ENCODE assay signal across 8 cellular contexts in the genomic region with DNA sequence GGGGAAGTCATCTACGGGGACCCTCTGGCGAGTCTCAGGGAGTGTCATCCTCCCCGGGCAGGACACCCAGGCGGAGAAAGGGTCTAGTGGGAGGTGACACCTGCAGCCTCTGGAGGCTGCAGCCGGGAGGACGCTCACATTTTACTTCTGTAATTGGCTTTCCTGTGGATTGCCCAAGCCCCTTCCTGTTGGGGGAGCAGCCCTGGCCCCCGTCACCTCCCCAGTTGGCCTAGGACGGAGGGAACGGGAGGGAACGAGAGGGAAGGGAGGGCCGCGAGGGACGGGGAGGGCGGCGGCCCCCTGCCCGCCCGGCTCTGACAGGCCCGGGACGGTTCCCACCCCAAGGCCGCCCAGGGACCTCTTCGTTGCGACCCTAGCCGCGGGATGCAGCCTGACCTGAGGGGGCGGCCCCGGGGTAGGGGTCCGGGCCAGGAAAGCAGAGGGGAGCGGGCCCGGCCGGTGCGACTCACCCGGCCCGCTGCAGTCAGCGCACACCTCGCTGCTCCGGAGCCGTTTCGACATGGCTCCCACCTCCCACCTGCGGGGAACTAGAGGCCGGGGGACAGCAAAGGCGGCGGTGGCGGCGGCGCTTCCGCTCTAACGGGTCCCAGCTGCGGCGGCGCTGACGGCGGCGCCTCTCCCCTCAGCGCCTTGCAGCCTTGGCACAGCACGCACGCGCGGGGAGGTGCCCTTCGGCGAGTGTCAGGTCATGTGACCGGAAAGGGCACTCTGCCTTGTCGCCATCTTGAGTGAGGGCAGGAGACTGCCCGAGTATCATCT. TPM values are rescaled to one million over a fixed set of nuclear protein-coding genes. Genes with fewer than 3 reads are reported as not detected.
DNase-seq lines count a peak whose midpoint lies in the region; ATAC-seq and TF ChIP-seq lines count a peak whose summit lies in the region.

A gene with protein sequence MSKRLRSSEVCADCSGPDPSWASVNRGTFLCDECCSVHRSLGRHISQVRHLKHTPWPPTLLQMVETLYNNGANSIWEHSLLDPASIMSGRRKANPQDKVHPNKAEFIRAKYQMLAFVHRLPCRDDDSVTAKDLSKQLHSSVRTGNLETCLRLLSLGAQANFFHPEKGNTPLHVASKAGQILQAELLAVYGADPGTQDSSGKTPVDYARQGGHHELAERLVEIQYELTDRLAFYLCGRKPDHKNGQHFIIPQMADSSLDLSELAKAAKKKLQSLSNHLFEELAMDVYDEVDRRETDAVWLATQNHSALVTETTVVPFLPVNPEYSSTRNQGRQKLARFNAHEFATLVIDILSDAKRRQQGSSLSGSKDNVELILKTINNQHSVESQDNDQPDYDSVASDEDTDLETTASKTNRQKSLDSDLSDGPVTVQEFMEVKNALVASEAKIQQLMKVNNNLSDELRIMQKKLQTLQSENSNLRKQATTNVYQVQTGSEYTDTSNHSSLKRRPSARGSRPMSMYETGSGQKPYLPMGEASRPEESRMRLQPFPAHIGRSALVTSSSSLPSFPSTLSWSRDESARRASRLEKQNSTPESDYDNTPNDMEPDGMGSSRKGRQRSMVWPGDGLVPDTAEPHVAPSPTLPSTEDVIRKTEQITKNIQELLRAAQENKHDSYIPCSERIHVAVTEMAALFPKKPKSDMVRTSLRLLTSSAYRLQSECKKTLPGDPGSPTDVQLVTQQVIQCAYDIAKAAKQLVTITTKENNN (minus strand): TSS at position 666 of the 780 bp plus-strand sequence. CDS start 144 bp downstream, at position 522.

- DNase-seq in NCI-H1930 (lab: John Stamatoyannopoulos, UW) (peak; percentile 92 to 94), anterior cingulate cortex (lab: John Stamatoyannopoulos, UW) (peak; percentile 49 to 94 (median 88)), right atrium auricular region (ENCODE audit: low spot score) (peak; percentile 97), psoas muscle (peak; percentile 95 to 97)

- peak within 1 kb of the TSS; percentile 97 to 100 for H3K4me3 ChIP-seq in right atrium auricular region
- peak within 1 kb of the TSS; percentile 95 for H3K4me3 ChIP-seq in psoas muscle
- H3K4me3 ChIP-seq in urinary bladder (ENCODE audit: low read depth, low read length) = peak within 1 kb of the TSS; percentile 86

- H3K27me3 ChIP-seq in right atrium auricular region (no peaks in the 10 kb centered on the region), psoas muscle (ENCODE audit: insufficient read depth in 3 of 3, low read length in 2 of 3) (no peaks in the 10 kb centered on the region)

- TF ChIP-seq CTCF in right atrium auricular region (IDR thresholded peaks at IDR 0.05) (peak in 1 of 2 donors; percentile 11), psoas muscle (IDR thresholded peaks at IDR 0.05) (no peak)

- H3K27ac ChIP-seq in right atrium auricular region (peak within 1 kb of the TSS; percentile 80 to 89), psoas muscle (peak within 1 kb of the TSS; percentile 87), urinary bladder (ENCODE audit: low read depth) (peak within 1 kb of the TSS; percentile 62)

- WGBS in psoas muscle, 3 donors = 0% methylated on average over 42 to 63 of the region's 63 CpGs
- WGBS in urinary bladder = under 1% methylated on average over 63 of the region's 63 CpGs

- H3K4me1 ChIP-seq in right atrium auricular region (peaks cover 0 to 36% of the 10 kb centered on the region in 2 donors), psoas muscle (peaks cover 36% of the 10 kb centered on the region), urinary bladder (ENCODE audit: insufficient read depth) (no peaks in the 10 kb centered on the region)

- H3K36me3 ChIP-seq in right atrium auricular region = peaks cover 2% of the 10 kb centered on the region
- peaks cover 0 to 11% of the 10 kb centered on the region in 2 donors for H3K36me3 ChIP-seq in psoas muscle (ENCODE audit: insufficient read depth in 1 of 2, low read depth in 1 of 2)
- peaks cover 3% of the 10 kb centered on the region for H3K36me3 ChIP-seq in urinary bladder (ENCODE audit: insufficient read depth)

- H3K9me3 ChIP-seq in right atrium auricular region = no peaks in the 10 kb centered on the region
- H3K9me3 ChIP-seq in psoas muscle = no peaks in the 10 kb centered on the region

- intact Hi-C loops in T-helper 2 cell treated with Interferon-gamma antibody and Interleukin-4, amounts not matched to agents 100 ng/mL and 5 ng/mL, for 36 hours (cut with micrococcal nuclease) = loop anchor here (1.0 to 5.0 kb wide), 5 partner anchors 15 to 506 kb away; a partner anchor contains a TSS
- intact Hi-C loops in psoas muscle (cut with DNase I) = loop anchor here in 1 of 2 donors (5.0 kb wide), 1 partner anchor 44 kb away; no protein-coding TSS in a partner anchor

- ATAC-seq in GM18502 (IDR thresholded peaks at IDR 0.05; ENCODE audit: poor library complexity, unreplicated experiment) (peak; percentile 64), HG02970 (IDR thresholded peaks at IDR 0.05; ENCODE audit: low FRiP score, unreplicated experiment) (peak; percentile 61), psoas muscle (peak; percentile 89 to 92 (median 90))

RNA-seq across cellular contexts. Expression of the gene that starts here (rescaled TPM):
- total RNA-seq in T-helper 2 cell treated with Interferon-gamma antibody and Interleukin-4, amounts not matched to agents 100 ng/mL and 5 ng/mL, for 36 hours = 106 and 113 TPM in 2 replicates
- 10 to 100 TPM; 24.8 to 26.8 TPM for total RNA-seq in right atrium auricular region
- 10 to 100 TPM; 17.5 to 29.7 (median 26.4) TPM for total RNA-seq in psoas muscle
- polyA plus RNA-seq in psoas muscle = 10 to 100 TPM; 10.8 to 20.3 (median 13.3) TPM
- 66.0 TPM for total RNA-seq in urinary bladder
- 23.0 TPM for polyA plus RNA-seq in urinary bladder

Comparison
In these comparisons a context has a peak if more than half of its experiments do, and no peak if none do; other contexts are left out.
1. Peak in every context shown above with its lines: DNase-seq, ATAC-seq, H3K4me3 ChIP-seq and H3K27ac ChIP-seq.